ENCODE assay signal across 3 cellular contexts in genomic region chr10:46462276-46462675, GRCh38. TPM values are rescaled to one million over a fixed set of nuclear protein-coding genes. Genes with fewer than 3 reads are reported as not detected.
"Had no signal": no experiment of that assay in that cellular context is flagged by ENCODE, and none has a peak within 500 bp of the region (broad histone marks: within the 10 kb centered on the region; RNA-seq: fewer than 3 reads in every experiment).

No MANE protein-coding gene starts in this region.

RNA-seq across cellular contexts. Expression of gene NPY4R, which starts 3.5 kb away (rescaled TPM):
- total RNA-seq: GM23338, H1, H9 had no signal
- polyA plus RNA-seq: GM23338 had no signal
